Comparison of ENCODE assay signal across 33 cellular contexts in the genomic region with DNA sequence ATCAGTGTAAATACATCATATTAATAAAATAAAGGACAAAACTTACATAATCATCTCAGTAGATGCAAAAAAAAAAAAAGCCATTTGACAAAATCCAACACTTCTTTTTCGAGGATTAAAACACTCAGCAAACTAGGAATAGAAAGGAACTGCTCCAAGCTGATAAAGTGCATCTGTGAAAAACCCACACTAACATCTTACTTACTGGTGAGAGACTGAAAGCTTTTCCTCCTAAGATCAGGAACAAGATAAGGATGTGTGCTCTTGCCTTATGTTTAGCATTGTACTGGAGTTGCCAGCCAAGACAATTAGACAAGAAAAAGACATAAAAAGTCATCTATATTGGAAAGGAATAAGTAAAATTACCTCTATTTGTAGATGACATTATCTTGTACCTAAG.
"Had no signal": no experiment of that assay in that cellular context is flagged by ENCODE, and none has a peak within 500 bp of the region (broad histone marks: within the 10 kb centered on the region; RNA-seq: fewer than 3 reads in every experiment).

No MANE protein-coding gene starts in this region.

- H3K9me3 Mint-ChIP-seq: activated CD8-positive, alpha-beta T cell treated with anti-CD3 and anti-CD28 coated beads for 36 hours; activated T-cell treated with anti-CD3 and anti-CD28 coated beads, Interleukin-2, amount 50 U/mL, for 72 hours; activated T-helper 17 cell treated with anti-CD3 and anti-CD28 coated beads, Interleukin-2, amount 50 U/mL, for 72 hours; T-helper 1 cell treated with Interleukin-12 subunit alpha and Interleukin-12 subunit beta and Interleukin-4 antibody, amounts not matched to agents 30 μg/mL and 1 μg/mL, for 36 hours; T-helper 2 cell treated with Interferon-gamma antibody and Interleukin-4, amounts not matched to agents 5 μg/mL and 100 μg/mL, for 36 hours had no signal

- DNase-seq: activated CD4-positive, alpha-beta T cell treated with anti-CD3 and anti-CD28 coated beads for 1 hour; activated CD4-positive, alpha-beta T cell treated with anti-CD3 and anti-CD28 coated beads for 48 hours; activated CD4-positive, alpha-beta T cell treated with anti-CD3 and anti-CD28 coated beads, Interleukin-2, amount 50 U/mL, for 4 hours; activated CD4-positive, CD25-positive, alpha-beta regulatory T cell; activated CD8-positive, alpha-beta T cell treated with anti-CD3 and anti-CD28 coated beads for 36 hours; activated effector memory CD4-positive, alpha-beta T cell treated with anti-CD3 and anti-CD28 coated beads, Interleukin-2, amount 50 U/mL, for 16 hours; activated naive CD4-positive, alpha-beta T cell; activated naive CD4-positive, alpha-beta T cell treated with anti-CD3 and anti-CD28 coated beads, Interleukin-2, amount 50 U/mL, for 16 hours; activated naive CD8-positive, alpha-beta T cell treated with anti-CD3 and anti-CD28 coated beads for 36 hours; activated T-cell treated with anti-CD3 and anti-CD28 coated beads, Interleukin-2, amount 50 U/mL, for 1 hour; activated T-cell treated with anti-CD3 and anti-CD28 coated beads, Interleukin-2, amount 50 U/mL, for 72 hours; amniotic stem cell; aorta; brain microvascular endothelial cell; central memory CD4-positive, alpha-beta T cell; Kasumi-1; MG63; NCI-H1048; NCI-H1105 treated with DMSO at 0.1 percent for 48 hours; NCI-H1436; NCI-H1694; NCI-H1930; NCI-H2081 treated with DMSO at 0.1 percent for 48 hours; NCI-H345; NCI-H524 treated with DMSO at 0.1 percent for 48 hours; PC-3; Peyer's patch; Right ventricle myocardium superior; WERI-Rb-1 had no signal

- H3K27me3 ChIP-seq: brain microvascular endothelial cell, MG63, Peyer's patch had no signal

- H3K9me3 ChIP-seq: MG63, Peyer's patch had no signal

- ATAC-seq: activated CD8-positive, alpha-beta T cell treated with anti-CD3 and anti-CD28 coated beads for 36 hours; activated T-cell treated with anti-CD3 and anti-CD28 coated beads, Interleukin-2, amount 50 U/mL, for 72 hours; activated T-helper 17 cell treated with anti-CD3 and anti-CD28 coated beads, Interleukin-2, amount 50 U/mL, for 72 hours; PC-3 had no signal

- H3K27ac ChIP-seq: brain microvascular endothelial cell, Peyer's patch, SK-N-MC, WERI-Rb-1 had no signal

- H3K4me1 ChIP-seq: Peyer's patch had no signal

- H3K36me3 ChIP-seq: MG63, WERI-Rb-1 had no signal

- H3K4me3 Mint-ChIP-seq: activated CD8-positive, alpha-beta T cell treated with anti-CD3 and anti-CD28 coated beads for 36 hours; activated naive CD8-positive, alpha-beta T cell treated with anti-CD3 and anti-CD28 coated beads for 36 hours; activated T-cell treated with anti-CD3 and anti-CD28 coated beads, Interleukin-2, amount 50 U/mL, for 72 hours; activated T-helper 17 cell treated with anti-CD3 and anti-CD28 coated beads, Interleukin-2, amount 50 U/mL, for 72 hours; T-helper 1 cell treated with Interleukin-12 subunit alpha and Interleukin-12 subunit beta and Interleukin-4 antibody, amounts not matched to agents 30 μg/mL and 1 μg/mL, for 36 hours; T-helper 2 cell treated with Interferon-gamma antibody and Interleukin-4, amounts not matched to agents 5 μg/mL and 100 μg/mL, for 36 hours had no signal

- H3K27me3 Mint-ChIP-seq: activated CD8-positive, alpha-beta T cell treated with anti-CD3 and anti-CD28 coated beads for 36 hours; activated naive CD8-positive, alpha-beta T cell treated with anti-CD3 and anti-CD28 coated beads for 36 hours; activated T-helper 17 cell treated with anti-CD3 and anti-CD28 coated beads, Interleukin-2, amount 50 U/mL, for 72 hours had no signal

- H3K4me3 ChIP-seq: MG63, Peyer's patch, SK-N-MC had no signal

- H3K27ac Mint-ChIP-seq: activated CD8-positive, alpha-beta T cell treated with anti-CD3 and anti-CD28 coated beads for 36 hours; activated naive CD8-positive, alpha-beta T cell treated with anti-CD3 and anti-CD28 coated beads for 36 hours; activated T-cell treated with anti-CD3 and anti-CD28 coated beads, Interleukin-2, amount 50 U/mL, for 72 hours; activated T-helper 17 cell treated with anti-CD3 and anti-CD28 coated beads, Interleukin-2, amount 50 U/mL, for 72 hours; T-helper 1 cell treated with Interleukin-12 subunit alpha and Interleukin-12 subunit beta and Interleukin-4 antibody, amounts not matched to agents 30 μg/mL and 1 μg/mL, for 36 hours; T-helper 2 cell treated with Interferon-gamma antibody and Interleukin-4, amounts not matched to agents 5 μg/mL and 100 μg/mL, for 36 hours had no signal
